In genomic region chr11:58204042-58204441, GRCh38 we compare ENCODE assay signal across 43 cellular contexts. TPM values are rescaled to one million over a fixed set of nuclear protein-coding genes. Genes with fewer than 3 reads are reported as not detected.
"Had no signal": no experiment of that assay in that cellular context is flagged by ENCODE, and none has a peak within 500 bp of the region (broad histone marks: within the 10 kb centered on the region; RNA-seq: fewer than 3 reads in every experiment).

TSS of gene OR1S2 (minus strand) at chr11:58204142. CDS start at chr11:58204142, 0 bp downstream.

- H3K9me3 ChIP-seq: adrenal gland, ascending aorta, body of pancreas, breast epithelium had no signal

- H3K4me1 ChIP-seq: adrenal gland, ascending aorta, body of pancreas, breast epithelium had no signal

- H3K9me3 Mint-ChIP-seq: activated naive CD4-positive, alpha-beta T cell treated with anti-CD3 and anti-CD28 coated beads for 36 hours; activated naive CD8-positive, alpha-beta T cell treated with anti-CD3 and anti-CD28 coated beads for 36 hours; activated naive CD8-positive, alpha-beta T cell treated with anti-CD3 and anti-CD28 coated beads, Interleukin-2, amount 10 ng/mL, durations not matched to agents 7 days and 5 days; activated naive CD8-positive, alpha-beta T cell treated with anti-CD3 and anti-CD28 coated beads, Interleukin-2, amount 50 U/mL, for 24 hours; activated T-cell treated with anti-CD3 and anti-CD28 coated beads, Interleukin-2, amount 50 U/mL, for 24 hours; activated T-cell treated with anti-CD3 and anti-CD28 coated beads, Interleukin-2, amount 50 U/mL, for 4 hours; activated T-helper 1 cell treated with anti-CD3 and anti-CD28 coated beads, Interleukin-12 subunit alpha, Interleukin-12 subunit beta, Interleukin-2, Interleukin-4 antibody, amounts not matched to agents 30 ng/mL and 10 ng/mL and 1 ng/mL, durations not matched to agents 14 hours and 24 hours and 36 hours had no signal

- H3K4me1 Mint-ChIP-seq: activated naive CD4-positive, alpha-beta T cell treated with anti-CD3 and anti-CD28 coated beads, Interleukin-2, amount 10 ng/mL, durations not matched to agents 7 days and 5 days; activated naive CD4-positive, alpha-beta T cell treated with anti-CD3 and anti-CD28 coated beads, Interleukin-2, amount 50 U/mL, for 24 hours; activated naive CD8-positive, alpha-beta T cell treated with anti-CD3 and anti-CD28 coated beads for 36 hours; activated naive CD8-positive, alpha-beta T cell treated with anti-CD3 and anti-CD28 coated beads, Interleukin-2, amount 10 ng/mL, durations not matched to agents 7 days and 5 days; activated naive CD8-positive, alpha-beta T cell treated with anti-CD3 and anti-CD28 coated beads, Interleukin-2, amount 50 U/mL, for 24 hours; activated T-helper 17 cell treated with anti-CD3 and anti-CD28 coated beads, Interleukin-2, amount 50 U/mL, for 72 hours; brain; central memory CD8-positive, alpha-beta T cell had no signal

- H3K27ac ChIP-seq: adrenal gland, ascending aorta, body of pancreas, brain microvascular endothelial cell, breast epithelium, cardiac muscle cell had no signal

- H3K27ac Mint-ChIP-seq: activated naive CD4-positive, alpha-beta T cell treated with anti-CD3 and anti-CD28 coated beads for 36 hours; activated naive CD4-positive, alpha-beta T cell treated with anti-CD3 and anti-CD28 coated beads, Interleukin-2, amount 10 ng/mL, durations not matched to agents 7 days and 5 days; activated naive CD4-positive, alpha-beta T cell treated with anti-CD3 and anti-CD28 coated beads, Interleukin-2, amount 50 U/mL, for 24 hours; activated naive CD4-positive, alpha-beta T cell treated with anti-CD3 and anti-CD28 coated beads, Interleukin-2, amount 50 U/mL, for 72 hours; activated naive CD8-positive, alpha-beta T cell; activated naive CD8-positive, alpha-beta T cell treated with anti-CD3 and anti-CD28 coated beads for 36 hours; activated naive CD8-positive, alpha-beta T cell treated with anti-CD3 and anti-CD28 coated beads, Interleukin-2, amount 10 ng/mL, durations not matched to agents 7 days and 5 days; activated naive CD8-positive, alpha-beta T cell treated with anti-CD3 and anti-CD28 coated beads, Interleukin-2, amount 50 U/mL, for 24 hours; activated T-cell treated with anti-CD3 and anti-CD28 coated beads, Interleukin-2, amount 50 U/mL, for 24 hours; activated T-cell treated with anti-CD3 and anti-CD28 coated beads, Interleukin-2, amount 50 U/mL, for 72 hours; activated T-helper 1 cell treated with anti-CD3 and anti-CD28 coated beads, Interleukin-12 subunit alpha, Interleukin-12 subunit beta, Interleukin-2, Interleukin-4 antibody, amounts not matched to agents 30 ng/mL and 10 ng/mL and 1 ng/mL, durations not matched to agents 14 hours and 24 hours and 36 hours; activated T-helper 17 cell treated with anti-CD3 and anti-CD28 coated beads, Interleukin-2, amount 50 U/mL, for 72 hours; activated T-helper 2 cell treated with anti-CD3 and anti-CD28 coated beads, Interferon-gamma antibody, Interleukin-2, Interleukin-4, amounts not matched to agents 10 μg/mL and 5 μg/mL and 100 μg/mL, durations not matched to agents 14 hours and 24 hours and 36 hours; brain had no signal

- H3K36me3 Mint-ChIP-seq: activated naive CD4-positive, alpha-beta T cell treated with anti-CD3 and anti-CD28 coated beads, Interleukin-2, amount 10 ng/mL, durations not matched to agents 7 days and 5 days; activated naive CD4-positive, alpha-beta T cell treated with anti-CD3 and anti-CD28 coated beads, Interleukin-2, amount 50 U/mL, for 24 hours; activated naive CD4-positive, alpha-beta T cell treated with anti-CD3 and anti-CD28 coated beads, Interleukin-2, amount 50 U/mL, for 72 hours; activated naive CD8-positive, alpha-beta T cell; activated naive CD8-positive, alpha-beta T cell treated with anti-CD3 and anti-CD28 coated beads for 36 hours; activated naive CD8-positive, alpha-beta T cell treated with anti-CD3 and anti-CD28 coated beads, Interleukin-2, amount 10 ng/mL, durations not matched to agents 7 days and 5 days; brain had no signal

- DNase-seq: activated effector memory CD4-positive, alpha-beta T cell treated with anti-CD3 and anti-CD28 coated beads, Interleukin-2, amount 50 U/mL, for 16 hours; activated effector memory CD4-positive, alpha-beta T cell treated with Interleukin-2 at 50 U/mL for 16 hours; activated gamma-delta T cell; activated gamma-delta T cell treated with Interleukin-2 at 50 U/mL for 16 hours; activated naive CD4-positive, alpha-beta T cell; activated naive CD4-positive, alpha-beta T cell treated with anti-CD3 and anti-CD28 coated beads for 36 hours; activated naive CD4-positive, alpha-beta T cell treated with anti-CD3 and anti-CD28 coated beads, Interleukin-2, amount 10 ng/mL, durations not matched to agents 7 days and 5 days; activated naive CD4-positive, alpha-beta T cell treated with anti-CD3 and anti-CD28 coated beads, Interleukin-2, amount 50 U/mL, for 16 hours; activated naive CD4-positive, alpha-beta T cell treated with Interleukin-2 at 50 U/mL for 16 hours; activated naive CD8-positive, alpha-beta T cell treated with anti-CD3 and anti-CD28 coated beads for 36 hours; activated naive CD8-positive, alpha-beta T cell treated with anti-CD3 and anti-CD28 coated beads, Interleukin-2, amount 10 ng/mL, durations not matched to agents 7 days and 5 days; activated naive CD8-positive, alpha-beta T cell treated with anti-CD3 and anti-CD28 coated beads, Interleukin-2, amount 50 U/mL, for 24 hours; activated T-cell treated with anti-CD3 and anti-CD28 coated beads, Interleukin-2, amount 50 U/mL, for 24 hours; activated T-cell treated with anti-CD3 and anti-CD28 coated beads, Interleukin-2, amount 50 U/mL, for 4 hours; activated T-cell treated with anti-CD3 and anti-CD28 coated beads, Interleukin-2, amount 50 U/mL, for 48 hours; activated T-cell treated with anti-CD3 and anti-CD28 coated beads, Interleukin-2, amount 50 U/mL, for 72 hours; adrenal gland; amniotic stem cell; amygdala; anterior cingulate cortex; aorta; body of pancreas; brain microvascular endothelial cell; caudate nucleus; central memory CD4-positive, alpha-beta T cell; cerebellar nuclear complex had no signal

- H3K4me3 ChIP-seq: adrenal gland, ascending aorta, body of pancreas, breast epithelium, cardiac muscle cell had no signal

- H3K4me3 Mint-ChIP-seq: activated naive CD4-positive, alpha-beta T cell treated with anti-CD3 and anti-CD28 coated beads for 36 hours; activated naive CD4-positive, alpha-beta T cell treated with anti-CD3 and anti-CD28 coated beads, Interleukin-2, amount 10 ng/mL, durations not matched to agents 7 days and 5 days; activated naive CD4-positive, alpha-beta T cell treated with anti-CD3 and anti-CD28 coated beads, Interleukin-2, amount 50 U/mL, for 24 hours; activated naive CD8-positive, alpha-beta T cell; activated naive CD8-positive, alpha-beta T cell treated with anti-CD3 and anti-CD28 coated beads for 36 hours; activated naive CD8-positive, alpha-beta T cell treated with anti-CD3 and anti-CD28 coated beads, Interleukin-2, amount 10 ng/mL, durations not matched to agents 7 days and 5 days; activated naive CD8-positive, alpha-beta T cell treated with anti-CD3 and anti-CD28 coated beads, Interleukin-2, amount 50 U/mL, for 24 hours; activated T-cell treated with anti-CD3 and anti-CD28 coated beads, Interleukin-2, amount 50 U/mL, for 24 hours; activated T-cell treated with anti-CD3 and anti-CD28 coated beads, Interleukin-2, amount 50 U/mL, for 4 hours; activated T-cell treated with anti-CD3 and anti-CD28 coated beads, Interleukin-2, amount 50 U/mL, for 72 hours; activated T-helper 1 cell treated with anti-CD3 and anti-CD28 coated beads, Interleukin-12 subunit alpha, Interleukin-12 subunit beta, Interleukin-2, Interleukin-4 antibody, amounts not matched to agents 30 ng/mL and 10 ng/mL and 1 ng/mL, durations not matched to agents 14 hours and 24 hours and 36 hours; activated T-helper 17 cell treated with anti-CD3 and anti-CD28 coated beads, Interleukin-2, amount 50 U/mL, for 72 hours; brain; central memory CD8-positive, alpha-beta T cell had no signal

- H3K27me3 ChIP-seq: adrenal gland, ascending aorta, body of pancreas, brain microvascular endothelial cell, breast epithelium, cardiac muscle cell had no signal

- H3K36me3 ChIP-seq: adrenal gland, ascending aorta, brain microvascular endothelial cell, breast epithelium, cardiac muscle cell had no signal

RNA-seq across cellular contexts. Expression of gene OR1S2, which starts in this region (rescaled TPM):
- total RNA-seq: activated naive CD4-positive, alpha-beta T cell treated with anti-CD3 and anti-CD28 coated beads for 36 hours; activated naive CD4-positive, alpha-beta T cell treated with anti-CD3 and anti-CD28 coated beads, Interleukin-2, amount 50 U/mL, for 72 hours; activated naive CD8-positive, alpha-beta T cell treated with anti-CD3 and anti-CD28 coated beads for 36 hours; activated naive CD8-positive, alpha-beta T cell treated with anti-CD3 and anti-CD28 coated beads, Interleukin-2, amount 10 ng/mL, durations not matched to agents 7 days and 5 days; activated T-cell treated with anti-CD3 and anti-CD28 coated beads, Interleukin-2, amount 50 U/mL, for 4 hours; activated T-cell treated with anti-CD3 and anti-CD28 coated beads, Interleukin-2, amount 50 U/mL, for 72 hours; activated T-helper 1 cell treated with anti-CD3 and anti-CD28 coated beads, Interleukin-12 subunit alpha, Interleukin-12 subunit beta, Interleukin-2, Interleukin-4 antibody, amounts not matched to agents 30 ng/mL and 10 ng/mL and 1 ng/mL, durations not matched to agents 14 hours and 24 hours and 36 hours; activated T-helper 17 cell treated with anti-CD3 and anti-CD28 coated beads, Interleukin-2, amount 50 U/mL, for 72 hours; activated T-helper 2 cell treated with anti-CD3 and anti-CD28 coated beads, Interferon-gamma antibody, Interleukin-2, Interleukin-4, amounts not matched to agents 10 μg/mL and 5 μg/mL and 100 μg/mL, durations not matched to agents 14 hours and 24 hours and 36 hours; adrenal gland; aorta; ascending aorta; astrocyte; body of pancreas; breast epithelium; bronchial epithelial cell; cardiac muscle cell; cardiac septum; cerebellum; chondrocyte had no signal
- polyA plus RNA-seq: adipose tissue, adrenal gland, aorta, cardiac muscle cell had no signal
